8 cellular contexts compared by ENCODE assay signal in genomic region chr19:41957838-41958366, GRCh38. TPM values are rescaled to one million over a fixed set of nuclear protein-coding genes. Genes with fewer than 3 reads are reported as not detected.
DNase-seq lines count a peak whose midpoint lies in the region; ATAC-seq and TF ChIP-seq lines count a peak whose summit lies in the region.

No MANE protein-coding gene starts in this region.

- H3K4me3 ChIP-seq in BLaER1 = peak overlapping the region; percentile 85
- peak overlapping the region; percentile 14 for H3K4me3 ChIP-seq in endocrine pancreas (ENCODE audit: control insufficient read depth, insufficient read depth, low read length)
- H3K4me3 ChIP-seq in lung = no peak overlapping the region
- H3K4me3 ChIP-seq in stomach = peak overlapping the region; percentile 83 to 92 (median 90)

- H3K9me3 ChIP-seq in BLaER1 (no peaks in the 10 kb centered on the region), endocrine pancreas (ENCODE audit: control insufficient read depth, low read length) (no peaks in the 10 kb centered on the region), lung (ENCODE audit: control insufficient read depth in 2 of 2, insufficient read depth in 1 of 2, low read length in 1 of 2) (no peaks in the 10 kb centered on the region), stomach (no peaks in the 10 kb centered on the region)

- H3K27ac ChIP-seq in BLaER1 = peak overlapping the region; percentile 11; the same call in 1 of the 2 replicates
- peak overlapping the region in 1 of 2 donors; percentile 94 for H3K27ac ChIP-seq in lung (ENCODE audit: low read depth in 1 of 2, low read length in 1 of 2)
- H3K27ac ChIP-seq in stomach = peak overlapping the region; percentile 92 to 97 (median 96)

- ATAC-seq in GM18909 (IDR thresholded peaks at IDR 0.05; ENCODE audit: poor library complexity, unreplicated experiment) (peak; percentile 38), lung (ENCODE audit: insufficient read depth, low FRiP score) (peak; percentile 58), GM19351 (IDR thresholded peaks at IDR 0.05; ENCODE audit: unreplicated experiment) (no peak)

- no peak overlapping the region for H3K9ac ChIP-seq in BLaER1
- H3K9ac ChIP-seq in endocrine pancreas (ENCODE audit: control insufficient read depth, insufficient read depth, low read length) = peak overlapping the region; percentile 78

- peak; percentile 73 for TF ChIP-seq CTCF in lung (IDR thresholded peaks at IDR 0.05; ENCODE audit: control extremely low read depth, extremely low read depth)
- TF ChIP-seq CTCF in stomach (IDR thresholded peaks at IDR 0.05) = peak in 5 of 7 experiments; percentile 67 to 97 (median 83)

- H3K36me3 ChIP-seq in BLaER1 = peaks cover 17% of the 10 kb centered on the region; the same call in 1 of the 2 replicates
- H3K36me3 ChIP-seq in endocrine pancreas (ENCODE audit: control insufficient read depth, insufficient read depth, low read length) = no peaks in the 10 kb centered on the region
- peaks cover 0 to 14% of the 10 kb centered on the region in 2 donors for H3K36me3 ChIP-seq in lung (ENCODE audit: control insufficient read depth in 2 of 2, insufficient read depth in 2 of 2, low read length in 2 of 2)
- peaks cover 6 to 24% (median 21%) of the 10 kb centered on the region in 4 donors for H3K36me3 ChIP-seq in stomach

- TF ChIP-seq EP300 in stomach (IDR thresholded peaks at IDR 0.05) = no peak

- H3K4me1 ChIP-seq in BLaER1 (peaks cover 38% of the 10 kb centered on the region), endocrine pancreas (ENCODE audit: control insufficient read depth, insufficient read depth, low read length) (no peaks in the 10 kb centered on the region), lung (ENCODE audit: control insufficient read depth in 2 of 2, insufficient read depth in 2 of 2, low read length in 2 of 2) (peaks cover 0 to 8% of the 10 kb centered on the region in 2 donors), stomach (peaks cover 15 to 39% (median 24%) of the 10 kb centered on the region in 4 donors)

- intact Hi-C loops in stomach (cut with DNase I; ENCODE audit: low total_unique reads) = loop anchor here (5.0 kb wide), 1 partner anchor 81 kb away; the partner anchor contains the start of gene CD79A

- WGBS in lung, 2 donors = 18 to 21% methylated on average over 10 of the region's 10 CpGs
- whole genome bisulfite sequencing in stomach, 5 donors = 9 to 14% (median 13%) methylated on average over 10 of the region's 10 CpGs

- H3K4me2 ChIP-seq in BLaER1 = peak overlapping the region; percentile 97

- no peak for TF ChIP-seq POLR2A in stomach (IDR thresholded peaks at IDR 0.05)

- DNase-seq in NCI-H2029 treated with DMSO at 0.1 percent for 48 hours (lab: John Stamatoyannopoulos, UW) = peak; percentile 90
- peak; percentile 76 for DNase-seq in UCSD-AML1 (lab: John Stamatoyannopoulos, UW; ENCODE audit: unreplicated experiment)
- peak; percentile 82 for DNase-seq in lung (ENCODE audit: low spot score)
- DNase-seq in stomach = peak; percentile 81

- peaks cover 10% of the 10 kb centered on the region; the same call in 1 of the 2 replicates for H4K20me1 ChIP-seq in BLaER1

- no peaks in the 10 kb centered on the region for H3K27me3 ChIP-seq in BLaER1
- H3K27me3 ChIP-seq in endocrine pancreas (ENCODE audit: control insufficient read depth, insufficient read depth, low read length) = no peaks in the 10 kb centered on the region
- no peaks in the 10 kb centered on the region for H3K27me3 ChIP-seq in lung (ENCODE audit: control insufficient read depth, insufficient read depth)
- H3K27me3 ChIP-seq in stomach = no peaks in the 10 kb centered on the region

RNA-seq across cellular contexts. Expression of gene RABAC1, which starts 1.2 kb away (rescaled TPM):
- total RNA-seq in lung (100 to 1,000 TPM in 1 of 2 donors, 10 to 100 TPM in 1; 87.9 to 284 TPM), stomach (100 to 1,000 TPM in 3 of 5 donors, 10 to 100 TPM in 2; 44.6 to 499 (median 114) TPM)
- polyA plus RNA-seq in lung (100 to 1,000 TPM; 242 to 291 TPM), stomach (100 to 1,000 TPM; 127 to 181 (median 170) TPM)

RNA-seq across cellular contexts. Expression of gene ERFL, which starts 29.7 kb away (rescaled TPM):
- total RNA-seq in lung (under 1 TPM in 1 of 2 donors, not detected in 1; 0.67 TPM), stomach (not detected)
- polyA plus RNA-seq in lung (under 1 TPM; 0.16 to 0.37 TPM), stomach (under 1 TPM in 1 of 3 donors, not detected in 2; 0.25 TPM)

RNA-seq across cellular contexts. Expression of gene ATP1A3, which starts 36.1 kb away (rescaled TPM):
- total RNA-seq in lung (under 1 TPM; 0.09 to 0.40 TPM), stomach (under 1 TPM in 1 of 5 donors, not detected in 4; 0.29 TPM)
- polyA plus RNA-seq in lung (under 1 TPM; 0.10 to 0.16 TPM), stomach (under 1 TPM in 2 of 3 donors, not detected in 1; 0.12 to 0.45 TPM)
